ENCODE assay signal across 1 cellular context in genomic region chr13:74133657-74134201, GRCh38.
TF ChIP-seq lines count a peak whose summit lies in the region.

No MANE protein-coding gene starts in this region.

TF ChIP-seq in HepG2, 621 proteins besides CTCF, POLR2A, EP300 and RAD21 (continued from another document):
- TF ChIP-seq HBP1 (CRISPR knock-in tag; IDR thresholded peaks at IDR 0.05; ENCODE audit: low read depth) (0 out of 2 replicates have a peak, but pooled peaks have one; percentile 20), HNRNPLL (IDR thresholded peaks at IDR 0.05; ENCODE audit: low read depth, low read length, poor library complexity, severe bottlenecking) (peak; percentile 48), ZBTB7B (CRISPR knock-in tag; IDR thresholded peaks at IDR 0.05) (peak; percentile 19; the same call in 1 of the 2 replicates), PAXIP1 (CRISPR knock-in tag; conservative IDR thresholded peaks at IDR 0.05) (0 out of 2 replicates have a peak, but pooled peaks have one; percentile 8), ARID4A (CRISPR knock-in tag; IDR thresholded peaks at IDR 0.05; ENCODE audit: borderline replicate concordance) (peak; percentile 18; the same call in 1 of the 2 replicates), PHF21A (CRISPR knock-in tag; IDR thresholded peaks at IDR 0.05) (0 out of 2 replicates have a peak, but pooled peaks have one; percentile 27), ZMYM4 (CRISPR knock-in tag; IDR thresholded peaks at IDR 0.05) (peak; percentile 41; the same call in 1 of the 2 replicates), POGZ (CRISPR knock-in tag; IDR thresholded peaks at IDR 0.05) (0 out of 2 replicates have a peak, but pooled peaks have one; percentile 16), SOX6 (IDR thresholded peaks at IDR 0.05) (no peak), SOX6 (CRISPR knock-in tag; IDR thresholded peaks at IDR 0.05) (peak; percentile 17; the same call in 1 of the 2 replicates), PITX1 (CRISPR knock-in tag; IDR thresholded peaks at IDR 0.05) (peak; percentile 8; the same call in 1 of the 2 replicates), SOX5 (CRISPR knock-in tag; IDR thresholded peaks at IDR 0.05; ENCODE audit: borderline replicate concordance) (no peak), ZBTB14 (CRISPR knock-in tag; IDR thresholded peaks at IDR 0.05) (no peak), ZNF512B (CRISPR knock-in tag; IDR thresholded peaks at IDR 0.05; ENCODE audit: borderline replicate concordance) (no peak; the same call in 1 of the 2 replicates), RBFOX2 (IDR thresholded peaks at IDR 0.05; ENCODE audit: low read depth, low read length) (0 out of 2 replicates have a peak, but pooled peaks have one; percentile 23), TBX2 (CRISPR knock-in tag; IDR thresholded peaks at IDR 0.05; ENCODE audit: borderline replicate concordance) (0 out of 2 replicates have a peak, but pooled peaks have one; percentile 19), POLR2G (IDR thresholded peaks at IDR 0.05; ENCODE audit: low read depth, low read length) (0 out of 2 replicates have a peak, but pooled peaks have one; percentile 22)
